ENCODE assay signal across 8 cellular contexts in genomic region chr14:56120091-56120632, GRCh38. TPM values are rescaled to one million over a fixed set of nuclear protein-coding genes. Genes with fewer than 3 reads are reported as not detected.
DNase-seq lines count a peak whose midpoint lies in the region; ATAC-seq and TF ChIP-seq lines count a peak whose summit lies in the region.

No MANE protein-coding gene starts in this region.

- ATAC-seq in GM21717 (IDR thresholded peaks at IDR 0.05; ENCODE audit: unreplicated experiment), result no peak

- no peaks in the 10 kb centered on the region for H3K9me3 Mint-ChIP-seq in activated naive CD4-positive, alpha-beta T cell treated with anti-CD3 and anti-CD28 coated beads, Interleukin-2, amount 10 ng/mL, durations not matched to agents 7 days and 5 days
- no peaks in the 10 kb centered on the region for H3K9me3 Mint-ChIP-seq in progenitor cell of endocrine pancreas (ENCODE audit: low read depth)

- H3K36me3 Mint-ChIP-seq in activated naive CD4-positive, alpha-beta T cell treated with anti-CD3 and anti-CD28 coated beads, Interleukin-2, amount 10 ng/mL, durations not matched to agents 7 days and 5 days, result peaks cover 7% of the 10 kb centered on the region
- H3K36me3 Mint-ChIP-seq in progenitor cell of endocrine pancreas (ENCODE audit: insufficient read depth), result no peaks in the 10 kb centered on the region

- H3K27me3 Mint-ChIP-seq in activated naive CD4-positive, alpha-beta T cell treated with anti-CD3 and anti-CD28 coated beads, Interleukin-2, amount 10 ng/mL, durations not matched to agents 7 days and 5 days, result peaks cover 40% of the 10 kb centered on the region
- H3K27me3 Mint-ChIP-seq in progenitor cell of endocrine pancreas, result peaks cover 4% of the 10 kb centered on the region

- no peak for DNase-seq in activated naive CD4-positive, alpha-beta T cell treated with anti-CD3 and anti-CD28 coated beads, Interleukin-2, amount 10 ng/mL, durations not matched to agents 7 days and 5 days
- DNase-seq in activated naive CD4-positive, alpha-beta T cell (lab: John Stamatoyannopoulos, UW), result no peak
- DNase-seq in SW480 (ENCODE audit: low spot score), result peak; percentile 13
- DNase-seq in foreskin fibroblast, result peak in 1 of 2 donors; percentile 47
- DNase-seq in progenitor cell of endocrine pancreas (ENCODE audit: low spot score, unreplicated experiment), result no peak
- DNase-seq in GM13977 (ENCODE audit: low spot score), result no peak
- no peak for DNase-seq in COLO829 (ENCODE audit: low spot score)

- H3K4me1 Mint-ChIP-seq in activated naive CD4-positive, alpha-beta T cell treated with anti-CD3 and anti-CD28 coated beads, Interleukin-2, amount 10 ng/mL, durations not matched to agents 7 days and 5 days, result peaks cover 33% of the 10 kb centered on the region
- H3K4me1 Mint-ChIP-seq in progenitor cell of endocrine pancreas (ENCODE audit: low read depth), result peaks cover 48% of the 10 kb centered on the region

- H3K4me3 Mint-ChIP-seq in activated naive CD4-positive, alpha-beta T cell treated with anti-CD3 and anti-CD28 coated beads, Interleukin-2, amount 10 ng/mL, durations not matched to agents 7 days and 5 days, result peak overlapping the region; percentile 80
- peak overlapping the region; percentile 82 for H3K4me3 Mint-ChIP-seq in progenitor cell of endocrine pancreas (ENCODE audit: low read depth)

- peak overlapping the region; percentile 17 for H3K27ac Mint-ChIP-seq in activated naive CD4-positive, alpha-beta T cell treated with anti-CD3 and anti-CD28 coated beads, Interleukin-2, amount 10 ng/mL, durations not matched to agents 7 days and 5 days
- H3K27ac Mint-ChIP-seq in progenitor cell of endocrine pancreas, result peak overlapping the region; percentile 88

- peak overlapping the region; percentile 64 to 66 for H3K4me3 ChIP-seq in foreskin fibroblast (ENCODE audit: low read depth in 1 of 2, low read length in 2 of 2)

- in situ Hi-C loops in GM13977 (cut with MboI; ENCODE audit: low pct_unique_long_range_greater_than_20kb, low sequenced_read_pairs, unreplicated experiment), result no loop called here

- no peak for TF ChIP-seq CTCF in foreskin fibroblast (IDR thresholded peaks at IDR 0.05; ENCODE audit: low read depth, low read length)
- TF ChIP-seq CTCF in progenitor cell of endocrine pancreas (IDR thresholded peaks at IDR 0.05; ENCODE audit: unreplicated experiment), result no peak
- TF ChIP-seq CTCF in GM13977 (IDR thresholded peaks at IDR 0.05; ENCODE audit: extremely low read depth, insufficient read depth, missing control alignments), result no peak

- CTCF ChIA-PET in activated naive CD4-positive, alpha-beta T cell treated with anti-CD3 and anti-CD28 coated beads, Interleukin-2, amount 10 ng/mL, durations not matched to agents 7 days and 5 days (lab: Charles Lee), result no interaction called here

RNA-seq across cellular contexts. Expression of gene PELI2, which starts 2.0 kb away (rescaled TPM):
- 28.5 and 32.2 TPM in 2 replicates for total RNA-seq in progenitor cell of endocrine pancreas
